8 cellular contexts compared by ENCODE assay signal in the genomic region with DNA sequence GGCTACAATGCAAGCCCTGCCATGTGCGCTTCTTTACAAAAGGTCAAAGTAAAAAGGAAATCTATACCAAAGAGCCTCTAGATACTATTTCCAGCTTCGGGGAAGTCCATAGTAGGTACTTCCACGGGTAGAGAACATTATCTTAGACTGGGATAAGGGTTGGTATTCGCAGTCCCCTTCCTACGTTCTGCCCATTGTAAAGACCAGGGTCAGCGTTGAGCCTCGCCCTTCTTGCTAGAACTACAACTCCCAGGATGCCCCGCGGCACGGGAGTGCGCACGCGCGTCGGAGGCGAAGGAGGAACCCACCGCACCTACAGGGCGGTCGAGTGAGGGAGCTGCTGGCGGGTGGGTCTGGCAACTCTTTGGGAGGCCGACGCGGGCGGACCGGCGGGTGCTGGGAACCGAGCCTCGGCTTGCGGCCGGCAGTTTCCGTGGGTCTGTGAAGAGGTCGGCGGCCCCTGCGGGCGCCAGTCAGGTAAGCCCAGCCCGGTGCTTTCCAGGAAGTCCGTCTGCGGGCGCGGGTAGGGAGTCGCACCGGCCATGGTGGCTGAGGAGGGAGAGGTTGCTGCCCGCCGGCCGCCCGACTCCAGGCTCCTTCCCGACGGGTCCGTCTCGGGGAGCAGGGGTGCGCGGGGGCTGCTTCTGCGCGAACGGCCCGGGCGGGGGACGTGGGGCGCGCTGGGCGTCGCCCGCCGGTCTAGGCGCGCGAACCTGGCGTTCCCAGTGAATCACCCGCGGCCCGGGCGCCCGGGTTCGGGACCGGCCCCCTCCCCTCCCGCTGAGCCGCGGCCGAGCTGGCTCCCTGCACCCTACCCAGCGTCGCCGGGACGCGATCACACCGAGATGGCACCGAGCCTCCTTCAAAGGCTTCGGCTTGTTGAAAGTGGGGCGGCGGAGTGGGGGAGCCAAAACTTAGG. TPM values are rescaled to one million over a fixed set of nuclear protein-coding genes. Genes with fewer than 3 reads are reported as not detected.
DNase-seq lines count a peak whose midpoint lies in the region; ATAC-seq and TF ChIP-seq lines count a peak whose summit lies in the region.

A gene (plus strand): TSS at position 294 of the 919 bp plus-strand sequence. CDS start 33,232 bp downstream, outside the sequence.

- no peaks in the 10 kb centered on the region for H3K27me3 ChIP-seq in colonic mucosa

- intact Hi-C loops in colonic mucosa (cut with DNase I), result no loop called here

- DNase-seq in AG10803 (ENCODE audit: low read depth) (peak; percentile 82), NCI-H460 (ENCODE audit: extremely low read depth, low read depth) (peak; percentile 83), colonic mucosa (peak; percentile 98), kidney tubule cell (ENCODE audit: low spot score) (peak; percentile 93)
- DNase-seq in activated CD4-positive, alpha-beta T cell treated with anti-CD3 and anti-CD28 coated beads for 48 hours, result peak; percentile 95
- peak; percentile 71 to 81 for DNase-seq in stimulated activated CD4-positive, alpha-beta T cell treated with anti-CD3 and anti-CD28 coated beads, Interleukin-1b, Interleukin-23, amount 100 ng/mL, for 1 hour (ENCODE audit: low read depth in 2 of 2)

- no peaks in the 10 kb centered on the region for H3K4me1 ChIP-seq in colonic mucosa

- ATAC-seq in GM19025 (IDR thresholded peaks at IDR 0.05; ENCODE audit: low read depth, unreplicated experiment) (peak; percentile 77), HG03280 (IDR thresholded peaks at IDR 0.05; ENCODE audit: unreplicated experiment) (peak; percentile 91)

- H3K36me3 ChIP-seq in colonic mucosa, result no peaks in the 10 kb centered on the region

- TF ChIP-seq CTCF in AG10803 (conservative IDR thresholded peaks at IDR 0.05; ENCODE audit: low read length) (no peak), colonic mucosa (IDR thresholded peaks at IDR 0.05) (no peak)

- peak within 1 kb of the TSS; percentile 86 to 96 for H3K9ac ChIP-seq in colonic mucosa (ENCODE audit: low read depth in 2 of 2, low read length in 2 of 2)

- H3K4me3 ChIP-seq in AG10803 (ENCODE audit: low read length), result peak within 1 kb of the TSS; percentile 86
- peak within 1 kb of the TSS; percentile 93 for H3K4me3 ChIP-seq in colonic mucosa

- H3K27ac ChIP-seq in colonic mucosa, result peak within 1 kb of the TSS; percentile 97

- no peaks in the 10 kb centered on the region for H3K9me3 ChIP-seq in colonic mucosa

RNA-seq across cellular contexts. Expression of the gene that starts here (rescaled TPM):
- 59.0 and 60.7 TPM in 2 replicates for total RNA-seq in NCI-H460 (2014; rRNA removed; shearing (Covaris generic))
- 18.0 and 23.0 TPM in 2 replicates for polyA plus RNA-seq in NCI-H460 (2014; cell fraction: nucleus; rRNA removed)
- total RNA-seq in colonic mucosa, result 10 to 100 TPM; 68.4 to 78.6 TPM

Comparison
In these comparisons a context has a peak if more than half of its experiments do, and no peak if none do; other contexts are left out.
1. Peak in every context shown above with its lines: DNase-seq, ATAC-seq, H3K4me3 ChIP-seq and H3K27ac ChIP-seq.